8 cellular contexts compared by ENCODE assay signal in the genomic region with DNA sequence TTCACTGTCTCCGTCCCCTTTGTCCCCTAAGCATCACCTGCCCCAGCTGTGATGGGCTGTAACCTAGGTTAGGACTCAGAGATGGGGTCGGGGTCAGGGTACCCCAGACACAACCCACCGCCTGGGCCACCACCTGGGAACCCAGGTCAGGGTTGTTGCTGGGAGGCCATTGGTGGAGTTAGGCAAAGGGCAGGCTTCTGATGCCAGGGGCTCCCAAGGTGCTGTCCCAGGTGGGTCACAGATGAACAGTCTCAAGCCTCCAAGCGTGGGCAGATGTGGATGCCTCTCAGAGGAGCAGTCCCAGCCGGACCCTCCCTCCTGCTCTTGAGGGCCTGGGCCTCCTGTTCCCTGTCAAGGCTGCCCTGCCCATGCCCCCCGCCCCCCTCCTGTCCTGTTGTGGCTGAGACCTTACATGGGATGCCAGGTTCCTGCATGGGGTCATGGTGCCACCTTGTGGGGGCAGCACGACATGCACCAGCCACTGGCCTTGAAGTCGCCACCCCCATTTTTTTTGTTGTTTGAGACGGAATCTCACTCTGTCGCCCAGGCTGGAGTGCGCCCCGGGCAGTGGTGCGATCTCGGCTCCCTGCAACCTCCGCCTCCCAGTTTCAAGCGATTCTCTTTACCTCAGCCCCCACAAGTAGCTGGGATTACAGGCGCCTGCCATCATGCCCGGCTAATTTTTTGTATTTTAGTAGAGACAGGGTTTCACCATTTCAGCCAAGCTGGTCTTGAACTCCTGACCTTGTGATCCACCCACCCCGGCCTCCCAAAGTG. TPM values are rescaled to one million over a fixed set of nuclear protein-coding genes. Genes with fewer than 3 reads are reported as not detected.
DNase-seq lines count a peak whose midpoint lies in the region; ATAC-seq and TF ChIP-seq lines count a peak whose summit lies in the region.

No MANE protein-coding gene starts in this region.

- TF ChIP-seq CTCF in epithelial cell of proximal tubule (conservative IDR thresholded peaks at IDR 0.05; ENCODE audit: low read depth, low read length) = peak; percentile 59
- peak; percentile 41 to 49 (median 42) for TF ChIP-seq CTCF in nephron (IDR thresholded peaks at IDR 0.05; ENCODE audit: unreplicated experiment in 3 of 3)
- peak; percentile 15 to 70 (median 62) for TF ChIP-seq CTCF in thyroid gland (IDR thresholded peaks at IDR 0.05)

- H3K36me3 ChIP-seq in thyroid gland = peaks cover 38 to 61% of the 10 kb centered on the region in 2 donors

- H3K4me3 ChIP-seq in epithelial cell of proximal tubule (ENCODE audit: low read depth, low read length) (no peak overlapping the region), thyroid gland (replicated peaks in 1 of 3) (no peak overlapping the region)

- peaks cover 34% of the 10 kb centered on the region for H3K36me3 Mint-ChIP-seq in nephron (ENCODE audit: low read depth)

- DNase-seq in NCI-H2196 (lab: John Stamatoyannopoulos, UW; ENCODE audit: unreplicated experiment) (peak; percentile 55), NCI-H2196 treated with DMSO at 0.1 percent for 48 hours (lab: John Stamatoyannopoulos, UW; ENCODE audit: unreplicated experiment) (no peak), NCI-H748 treated with DMSO at 0.1 percent for 48 hours (lab: John Stamatoyannopoulos, UW) (peak; percentile 18), epithelial cell of proximal tubule (ENCODE audit: low read depth) (no peak), thyroid gland (peak; percentile 65 to 68)
- DNase-seq in activated CD8-positive, alpha-beta memory T cell treated with anti-CD3 and anti-CD28 coated beads, Interleukin-2, amount 50 U/mL, for 4 hours = peak; percentile 63

- TF ChIP-seq POLR2A in thyroid gland (IDR thresholded peaks at IDR 0.05) = no peak

- WGBS in thyroid gland, 2 donors = 76 to 82% methylated on average over 16 to 18 of the region's 19 CpGs

- ATAC-seq in GM19452 (IDR thresholded peaks at IDR 0.05; ENCODE audit: unreplicated experiment) = no peak

- no peak overlapping the region for H3K27ac Mint-ChIP-seq in nephron

- H3K9me3 Mint-ChIP-seq in nephron = no peaks in the 10 kb centered on the region

- no peak overlapping the region for H3K27ac ChIP-seq in thyroid gland

- no peaks in the 10 kb centered on the region for H3K4me1 ChIP-seq in thyroid gland

- intact Hi-C loops in thyroid gland (cut with DNase I) = no loop called here

- H3K27me3 Mint-ChIP-seq in nephron (ENCODE audit: low read depth) = no peaks in the 10 kb centered on the region

- no peaks in the 10 kb centered on the region for H3K27me3 ChIP-seq in thyroid gland

- H3K9me3 ChIP-seq in thyroid gland = no peaks in the 10 kb centered on the region

- no peaks in the 10 kb centered on the region for H3K4me1 Mint-ChIP-seq in nephron

- no peak overlapping the region for H3K4me3 Mint-ChIP-seq in nephron

RNA-seq across cellular contexts. Expression of a gene that starts 12.1 kb away (rescaled TPM):
- total RNA-seq in epithelial cell of proximal tubule (32.6 and 68.8 TPM in 2 replicates), thyroid gland (10 to 100 TPM; 27.4 to 47.6 (median 35.5) TPM)

RNA-seq across cellular contexts. Expression of a gene that starts 17.9 kb away (rescaled TPM):
- total RNA-seq in epithelial cell of proximal tubule = 332 and 365 TPM in 2 replicates
- total RNA-seq in thyroid gland = 100 to 1,000 TPM; 300 to 965 (median 558) TPM

RNA-seq across cellular contexts. Expression of a gene that starts 24.7 kb away (rescaled TPM):
- 0.14 TPM in 1 of 2 replicates, not detected in the other for total RNA-seq in epithelial cell of proximal tubule
- total RNA-seq in thyroid gland = under 1 TPM in 2 of 4 donors, not detected in 2; 0.44 to 0.45 TPM

RNA-seq across cellular contexts. Expression of a gene that starts 32.9 kb away (rescaled TPM):
- total RNA-seq in epithelial cell of proximal tubule (20.1 and 33.6 TPM in 2 replicates), thyroid gland (10 to 100 TPM in 1 of 4 donors, 1 to 10 TPM in 3; 5.1 to 13.1 (median 7.8) TPM)

RNA-seq across cellular contexts. Expression of a gene that starts 39.8 kb away (rescaled TPM):
- total RNA-seq in epithelial cell of proximal tubule (17.4 and 32.1 TPM in 2 replicates), thyroid gland (10 to 100 TPM; 11.9 to 33.2 (median 16.1) TPM)

Comparison
In these comparisons a context has a peak if more than half of its experiments do, and no peak if none do; other contexts are left out.
1. DNase-seq: peak in NCI-H2196 (single experiment), NCI-H748 treated with DMSO at 0.1 percent for 48 hours (single experiment), activated CD8-positive, alpha-beta memory T cell treated with anti-CD3 and anti-CD28 coated beads, Interleukin-2, amount 50 U/mL, for 4 hours (single experiment) and thyroid gland (2 of 2); none in NCI-H2196 treated with DMSO at 0.1 percent for 48 hours (single experiment) and epithelial cell of proximal tubule (single experiment).
2. Peak in every context shown above with its lines, with median percentiles within 50 percentile points of each other: CTCF ChIP-seq.